11 cellular contexts compared by ENCODE assay signal in genomic region chr20:9051508-9051907, GRCh38. TPM values are rescaled to one million over a fixed set of nuclear protein-coding genes. Genes with fewer than 3 reads are reported as not detected.
A peak's percentile ranks its signal among the peaks of the same experiment; 100 is the strongest.
DNase-seq lines count a peak whose midpoint lies in the region; ATAC-seq and TF ChIP-seq lines count a peak whose summit lies in the region.
"Had no signal": no experiment of that assay in that cellular context is flagged by ENCODE, and none has a peak within 500 bp of the region (broad histone marks: within the 10 kb centered on the region; RNA-seq: fewer than 3 reads in every experiment).

No MANE protein-coding gene starts in this region.

- H3K9me3 Mint-ChIP-seq in activated naive CD4-positive, alpha-beta T cell treated with anti-CD3 and anti-CD28 coated beads, Interleukin-2, amount 10 ng/mL, durations not matched to agents 7 days and 5 days, result peaks cover 6% of the 10 kb centered on the region

- DNase-seq in AG08396 (ENCODE audit: low spot score), result peak; percentile 75
- DNase-seq in LHCN-M2 (ENCODE audit: low read depth), result peak; percentile 96
- DNase-seq in astrocyte of the spinal cord (ENCODE audit: low read depth, low spot score), result peak; percentile 97
- DNase-seq in left colon, result no peak
- no peak for DNase-seq in NCI-H1417 (lab: John Stamatoyannopoulos, UW)
- no peak for DNase-seq in activated naive CD4-positive, alpha-beta T cell treated with anti-CD3 and anti-CD28 coated beads, Interleukin-2, amount 10 ng/mL, durations not matched to agents 7 days and 5 days
- no peak for DNase-seq in NCI-H1105 (lab: John Stamatoyannopoulos, UW)
- DNase-seq: activated CD4-positive, alpha-beta memory T cell treated with anti-CD3 and anti-CD28 coated beads, Interleukin-2, amount 10 ng/mL, durations not matched to agents 7 days and 5 days; dorsolateral prefrontal cortex; NCI-H526 had no signal

- no peaks in the 10 kb centered on the region for H3K27me3 Mint-ChIP-seq in activated naive CD4-positive, alpha-beta T cell treated with anti-CD3 and anti-CD28 coated beads, Interleukin-2, amount 10 ng/mL, durations not matched to agents 7 days and 5 days
- H3K27me3 Mint-ChIP-seq: activated CD4-positive, alpha-beta memory T cell treated with anti-CD3 and anti-CD28 coated beads, Interleukin-2, amount 10 ng/mL, durations not matched to agents 7 days and 5 days had no signal

- ATAC-seq in left colon (peak; percentile 34), HG03045 (IDR thresholded peaks at IDR 0.05; ENCODE audit: unreplicated experiment) (no peak)

- TF ChIP-seq CTCF in astrocyte of the spinal cord (IDR thresholded peaks at IDR 0.05; ENCODE audit: low read depth, low read length), result no peak

- H3K36me3 Mint-ChIP-seq in activated naive CD4-positive, alpha-beta T cell treated with anti-CD3 and anti-CD28 coated beads, Interleukin-2, amount 10 ng/mL, durations not matched to agents 7 days and 5 days, result no peaks in the 10 kb centered on the region

- no peak overlapping the region for H3K27ac Mint-ChIP-seq in activated naive CD4-positive, alpha-beta T cell treated with anti-CD3 and anti-CD28 coated beads, Interleukin-2, amount 10 ng/mL, durations not matched to agents 7 days and 5 days
- H3K27ac Mint-ChIP-seq: activated CD4-positive, alpha-beta memory T cell treated with anti-CD3 and anti-CD28 coated beads, Interleukin-2, amount 10 ng/mL, durations not matched to agents 7 days and 5 days had no signal

- H3K4me3 ChIP-seq in astrocyte of the spinal cord (ENCODE audit: low read depth, low read length), result no peak overlapping the region
- H3K4me3 ChIP-seq: dorsolateral prefrontal cortex had no signal

- H3K4me1 Mint-ChIP-seq in activated naive CD4-positive, alpha-beta T cell treated with anti-CD3 and anti-CD28 coated beads, Interleukin-2, amount 10 ng/mL, durations not matched to agents 7 days and 5 days, result no peaks in the 10 kb centered on the region
- H3K4me1 Mint-ChIP-seq: activated CD4-positive, alpha-beta memory T cell treated with anti-CD3 and anti-CD28 coated beads, Interleukin-2, amount 10 ng/mL, durations not matched to agents 7 days and 5 days had no signal

- H3K4me3 Mint-ChIP-seq in activated naive CD4-positive, alpha-beta T cell treated with anti-CD3 and anti-CD28 coated beads, Interleukin-2, amount 10 ng/mL, durations not matched to agents 7 days and 5 days, result no peak overlapping the region
- H3K4me3 Mint-ChIP-seq: activated CD4-positive, alpha-beta memory T cell treated with anti-CD3 and anti-CD28 coated beads, Interleukin-2, amount 10 ng/mL, durations not matched to agents 7 days and 5 days had no signal

- in situ Hi-C loops in astrocyte of the spinal cord (cut with HindIII; ENCODE audit: low sequenced_read_pairs), result no loop called here

- intact Hi-C loops in left colon (cut with DNase I, micrococcal nuclease), result no loop called here

- CTCF ChIA-PET in activated naive CD4-positive, alpha-beta T cell treated with anti-CD3 and anti-CD28 coated beads, Interleukin-2, amount 10 ng/mL, durations not matched to agents 7 days and 5 days (lab: Charles Lee), result no interaction called here

RNA-seq across cellular contexts. Expression of gene PLCB4, which starts 17.4 kb away (rescaled TPM):
- total RNA-seq in LHCN-M2 (2014; rRNA removed) (5.7 and 6.4 TPM in 2 replicates), left colon (10 to 100 TPM; 45.3 to 58.2 TPM)
- polyA plus RNA-seq in LHCN-M2 (2012), result 29.1 TPM
- total RNA-seq: activated CD4-positive, alpha-beta memory T cell treated with anti-CD3 and anti-CD28 coated beads, Interleukin-2, amount 10 ng/mL, durations not matched to agents 7 days and 5 days had no signal

Comparison
In these comparisons a context has a peak if more than half of its experiments do, and no peak if none do; other contexts are left out.
1. DNase-seq: peak in AG08396 (single experiment), LHCN-M2 (single experiment) and astrocyte of the spinal cord (single experiment); none in left colon (0 of 2), NCI-H1417 (0 of 3), activated naive CD4-positive, alpha-beta T cell treated with anti-CD3 and anti-CD28 coated beads, Interleukin-2, amount 10 ng/mL, durations not matched to agents 7 days and 5 days (single experiment) and NCI-H1105 (single experiment).